In genomic region chr17:19031729-19032128, GRCh38 we compare ENCODE assay signal across 8 cellular contexts. TPM values are rescaled to one million over a fixed set of nuclear protein-coding genes. Genes with fewer than 3 reads are reported as not detected.
DNase-seq lines count a peak whose midpoint lies in the region; ATAC-seq, FAIRE-seq and TF ChIP-seq lines count a peak whose summit lies in the region.
"Not testable (repeated sequence)": the region's sequence is repeated elsewhere in the genome, so short reads cannot be mapped to it uniquely, and the experiment has no call there.

No MANE protein-coding gene starts in this region.

- H3K4me3 Mint-ChIP-seq in activated CD8-positive, alpha-beta T cell treated with anti-CD3 and anti-CD28 coated beads for 36 hours; natural killer cell: not testable (repeated sequence)

- peak; percentile 23; the same call in 1 of the 2 replicates for TF ChIP-seq RAD21 in GM12878 (IDR thresholded peaks at IDR 0.05; ENCODE audit: insufficient read depth, low read depth, low read length)

- not testable (repeated sequence) for H3K4me1 ChIP-seq in KMS-11 (ENCODE audit: low read depth, poor library complexity, severe bottlenecking); GM12878 (ENCODE audit: control insufficient read depth, insufficient read depth, low read length)

- RAD21 ChIA-PET in GM12878 (lab: Charles Lee; ENCODE audit: unreplicated experiment): not testable (repeated sequence)

- TF ChIP-seq POLR2A in GM12878 (IDR thresholded peaks at IDR 0.05; ENCODE audit: low read depth, low read length): not testable (repeated sequence)

- not testable (repeated sequence) for H3K27me3 Mint-ChIP-seq in activated CD8-positive, alpha-beta T cell treated with anti-CD3 and anti-CD28 coated beads for 36 hours; natural killer cell (ENCODE audit: low read depth in 2 of 2)

- not testable (repeated sequence) for TF ChIP-seq EP300 in GM12878 (IDR thresholded peaks at IDR 0.05; ENCODE audit: borderline replicate concordance in 1 of 2, control insufficient read depth in 1 of 2, low read depth in 2 of 2, low read length in 2 of 2)

- H3K27ac ChIP-seq in KMS-11; GM12878 (ENCODE audit: control insufficient read depth, insufficient read depth): not testable (repeated sequence)

- H3K27ac Mint-ChIP-seq in activated CD8-positive, alpha-beta T cell treated with anti-CD3 and anti-CD28 coated beads for 36 hours; natural killer cell: not testable (repeated sequence)

- TSS peak; percentile 54 for BruUV-seq in GM12878 (replicated peaks; lab: Mats Ljungman, UMichigan)

- not testable (repeated sequence) for H4K20me1 ChIP-seq in KMS-11 (ENCODE audit: insufficient read depth); GM12878 (ENCODE audit: control insufficient read depth, insufficient read depth)

- TF ChIP-seq CTCF in AG09309 (IDR thresholded peaks at IDR 0.05; ENCODE audit: control insufficient read depth, insufficient read depth, low read depth, low read length, missing control alignments): peak; percentile 49
- TF ChIP-seq CTCF in KMS-11 (conservative IDR thresholded peaks at IDR 0.05; ENCODE audit: low read depth, low read length): 0 out of 2 replicates have a peak, but pooled peaks have one; percentile 13
- not testable (repeated sequence) for TF ChIP-seq CTCF in activated CD8-positive, alpha-beta T cell treated with anti-CD3 and anti-CD28 coated beads for 36 hours (IDR thresholded peaks at IDR 0.05)
- TF ChIP-seq CTCF in GM12878 (IDR thresholded peaks at IDR 0.05 in 2 of 3, conservative IDR thresholded peaks at IDR 0.05 in 1 of 3; ENCODE audit: control insufficient read depth in 2 of 3, extremely low read depth in 1 of 3, insufficient read depth in 1 of 3, low read depth in 3 of 3, low read length in 3 of 3): peak in 2 of 3 experiments; percentile 7 to 33; a peak in 2 of 6 replicates
- peak; percentile 14 for TF ChIP-seq CTCF in natural killer cell (IDR thresholded peaks at IDR 0.05)

- H3K36me3 Mint-ChIP-seq in activated CD8-positive, alpha-beta T cell treated with anti-CD3 and anti-CD28 coated beads for 36 hours (ENCODE audit: low read depth); natural killer cell: not testable (repeated sequence)

- H3K9me3 Mint-ChIP-seq in activated CD8-positive, alpha-beta T cell treated with anti-CD3 and anti-CD28 coated beads for 36 hours; natural killer cell: not testable (repeated sequence)

- DNase-seq in AG09309 (ENCODE audit: low read depth); GM12878 (ENCODE audit: low read depth, low spot score): not testable (repeated sequence)
- peak; percentile 77 for DNase-seq in activated CD8-positive, alpha-beta T cell treated with anti-CD3 and anti-CD28 coated beads for 36 hours
- DNase-seq in head of caudate nucleus: peak; percentile 38 to 88 (median 75)
- DNase-seq in natural killer cell: peak; percentile 51
- DNase-seq in stimulated activated CD4-positive, alpha-beta T cell treated with anti-CD3 and anti-CD28 coated beads, Interleukin-4, amount 100 ng/mL, for 48 hours (ENCODE audit: low read depth in 2 of 2): peak; percentile 36 to 44

- intact Hi-C loops in activated CD8-positive, alpha-beta T cell treated with anti-CD3 and anti-CD28 coated beads for 36 hours (cut with micrococcal nuclease); GM12878 (cut with micrococcal nuclease; ENCODE audit: unreplicated experiment); head of caudate nucleus (cut with DNase I); natural killer cell (cut with micrococcal nuclease): not testable (repeated sequence)

- peak overlapping the region; percentile 49; the same call in 1 of the 2 replicates for H2AFZ ChIP-seq in KMS-11 (ENCODE audit: low read depth)
- not testable (repeated sequence) for H2AFZ ChIP-seq in GM12878 (ENCODE audit: control insufficient read depth, low read depth, low read length)

- H3K27me3 ChIP-seq in KMS-11 (ENCODE audit: insufficient read depth, low read depth); GM12878 (replicated peaks in 1 of 2; ENCODE audit: control insufficient read depth in 2 of 2, insufficient read depth in 2 of 2, low read length in 1 of 2): not testable (repeated sequence)

- in situ Hi-C loops in GM12878 (cut with MboI): not testable (repeated sequence)

- not testable (repeated sequence) for H3K4me3 ChIP-seq in AG09309 (ENCODE audit: control insufficient read depth, low read depth, low read length); KMS-11 (IDR thresholded peaks at IDR 0.05; ENCODE audit: insufficient read depth, low read depth, low read length); GM12878

- POLR2A ChIA-PET in activated CD8-positive, alpha-beta T cell treated with anti-CD3 and anti-CD28 coated beads for 36 hours (lab: Charles Lee); GM12878 (lab: Charles Lee): not testable (repeated sequence)

- H3K4me1 Mint-ChIP-seq in activated CD8-positive, alpha-beta T cell treated with anti-CD3 and anti-CD28 coated beads for 36 hours (ENCODE audit: low read depth); natural killer cell: not testable (repeated sequence)

- SMC1A ChIA-PET in GM12878 (lab: Charles Lee; ENCODE audit: uncharacterized antibody, unreplicated experiment): not testable (repeated sequence)

- CTCF ChIA-PET in activated CD8-positive, alpha-beta T cell treated with anti-CD3 and anti-CD28 coated beads for 36 hours (lab: Charles Lee); GM12878 (lab: Yijun Ruan, JAX): not testable (repeated sequence)

- not testable (repeated sequence) for H3K9ac ChIP-seq in KMS-11; GM12878 (ENCODE audit: control insufficient read depth, insufficient read depth, low read length)

- WGBS in GM12878 (ENCODE audit: insufficient coverage, insufficient replicate concordance, low lambda C conversion rate, missing lambda C conversion rate): no CpG with 5 or more reads among the region's 4 CpGs

- H3K9me3 ChIP-seq in GM12878 (replicated peaks; ENCODE audit: control insufficient read depth, insufficient read depth, low read length): not testable (repeated sequence)

- H3K79me2 ChIP-seq in KMS-11 (ENCODE audit: insufficient read depth, low read depth); GM12878 (ENCODE audit: control insufficient read depth, insufficient read depth, low read length): not testable (repeated sequence)

- peak; percentile 13 for FAIRE-seq in GM12878 (lab: Jason Lieb, UNC)

- not testable (repeated sequence) for H3K4me2 ChIP-seq in KMS-11; GM12878 (ENCODE audit: control insufficient read depth, insufficient read depth)

- peak; percentile 44 for ATAC-seq in GM18909 (IDR thresholded peaks at IDR 0.05; ENCODE audit: poor library complexity, unreplicated experiment)
- ATAC-seq in activated CD8-positive, alpha-beta T cell treated with anti-CD3 and anti-CD28 coated beads for 36 hours: peak; percentile 75
- ATAC-seq in GM12878: peak; percentile 77
- peak; percentile 74 to 79 (median 76) for ATAC-seq in natural killer cell

- H3K36me3 ChIP-seq in KMS-11 (ENCODE audit: insufficient read depth); GM12878 (ENCODE audit: control insufficient read depth in 2 of 2, insufficient read depth in 2 of 2, low read length in 1 of 2): not testable (repeated sequence)

RNA-seq across cellular contexts. Expression of gene GRAP, which starts 15.0 kb away (rescaled TPM):
- total RNA-seq in activated CD8-positive, alpha-beta T cell treated with anti-CD3 and anti-CD28 coated beads for 36 hours: 10 to 100 TPM; 11.9 to 12.2 TPM
- 20.9 and 22.9 TPM in 2 replicates for total RNA-seq in GM12878 (2013; cell fraction: nucleolus; rRNA removed)
- total RNA-seq in GM12878 (2014; rRNA removed): 72.6 and 78.3 TPM in 2 replicates
- 36.3 and 37.5 TPM in 2 replicates for total RNA-seq in GM12878 (2014; rRNA removed; fragmentation: Illumina TruSeq; extraction: Trizol)
- 50.4 and 51.2 TPM in 2 replicates for total RNA-seq in GM12878 (2021)
- 9.0 TPM for polyA plus RNA-seq in GM12878 (2011; ENCODE audit: low read depth)
- polyA plus RNA-seq in GM12878 (2011; rRNA removed): 11.0 and 18.5 TPM in 2 replicates
- polyA plus RNA-seq in GM12878 (2011; cell fraction: cytosol; rRNA removed): 27.0 and 33.8 TPM in 2 replicates
- polyA plus RNA-seq in GM12878 (2011; cell fraction: nucleus; rRNA removed): 34.3 and 41.5 TPM in 2 replicates
- 29.0 and 29.6 TPM in 2 replicates for polyA plus RNA-seq in GM12878 (2012)
- 31.2 and 40.1 TPM in 2 replicates for polyA plus RNA-seq in GM12878 (2014; fragmentation: Illumina TruSeq; extraction: Trizol)
- 1 to 10 TPM in 1 of 2 experiments, under 1 TPM in 1; 0.58 to 1.7 TPM for polyA plus RNA-seq in GM12878 (2014; fragmentation: Nextera tagmentation; extraction: Ambion mirVana)
- 65.2 and 72.3 TPM in 2 replicates for polyA plus RNA-seq in GM12878 (2014; rRNA removed)
- 10 to 100 TPM; 30.6 to 35.6 TPM for polyA plus RNA-seq in GM12878 (2016; fragmentation: Nextera tagmentation; extraction: Ambion mirVana)
- polyA minus RNA-seq in GM12878 (2011; rRNA and poly(A)+ RNA removed): 9.7 and 24.5 TPM in 2 replicates
- polyA minus RNA-seq in GM12878 (2011; cell fraction: cytosol; rRNA and poly(A)+ RNA removed): 9.0 and 9.9 TPM in 2 replicates
- polyA minus RNA-seq in GM12878 (2011; cell fraction: nucleus; rRNA and poly(A)+ RNA removed): 12.0 and 14.2 TPM in 2 replicates
- 10 to 100 TPM in 1 of 3 donors, 1 to 10 TPM in 2; 5.6 to 11.3 (median 7.1) TPM for total RNA-seq in natural killer cell

RNA-seq across cellular contexts. Expression of gene FAM83G, which starts 27.2 kb away (rescaled TPM):
- 10 to 100 TPM; 11.9 to 12.1 TPM for total RNA-seq in activated CD8-positive, alpha-beta T cell treated with anti-CD3 and anti-CD28 coated beads for 36 hours
- total RNA-seq in GM12878 (2013; cell fraction: nucleolus; rRNA removed): 23.3 and 27.2 TPM in 2 replicates
- 14.1 and 14.8 TPM in 2 replicates for total RNA-seq in GM12878 (2014; rRNA removed)
- 5.8 and 6.9 TPM in 2 replicates for total RNA-seq in GM12878 (2014; rRNA removed; fragmentation: Illumina TruSeq; extraction: Trizol)
- total RNA-seq in GM12878 (2021): 15.1 and 16.7 TPM in 2 replicates
- 1.5 TPM for polyA plus RNA-seq in GM12878 (2011; ENCODE audit: low read depth)
- 3.8 and 7.5 TPM in 2 replicates for polyA plus RNA-seq in GM12878 (2011; rRNA removed)
- 8.7 and 11.9 TPM in 2 replicates for polyA plus RNA-seq in GM12878 (2011; cell fraction: cytosol; rRNA removed)
- 32.3 and 34.6 TPM in 2 replicates for polyA plus RNA-seq in GM12878 (2011; cell fraction: nucleus; rRNA removed)
- 5.1 and 5.5 TPM in 2 replicates for polyA plus RNA-seq in GM12878 (2012)
- 3.3 and 5.9 TPM in 2 replicates for polyA plus RNA-seq in GM12878 (2014; fragmentation: Illumina TruSeq; extraction: Trizol)
- under 1 TPM; 0.03 to 0.07 TPM for polyA plus RNA-seq in GM12878 (2014; fragmentation: Nextera tagmentation; extraction: Ambion mirVana)
- polyA plus RNA-seq in GM12878 (2014; rRNA removed): 11.7 and 13.1 TPM in 2 replicates
- polyA plus RNA-seq in GM12878 (2016; fragmentation: Nextera tagmentation; extraction: Ambion mirVana): 1 to 10 TPM; 5.0 to 6.0 TPM
- polyA minus RNA-seq in GM12878 (2011; rRNA and poly(A)+ RNA removed): 7.5 and 14.2 TPM in 2 replicates
- 5.8 and 6.5 TPM in 2 replicates for polyA minus RNA-seq in GM12878 (2011; cell fraction: cytosol; rRNA and poly(A)+ RNA removed)
- 8.9 and 13.5 TPM in 2 replicates for polyA minus RNA-seq in GM12878 (2011; cell fraction: nucleus; rRNA and poly(A)+ RNA removed)
- total RNA-seq in natural killer cell: 1 to 10 TPM; 3.8 to 6.5 (median 4.3) TPM
